ENCODE assay signal across 9 cellular contexts in genomic region chr3:28151608-28152228, GRCh38.
DNase-seq lines count a peak whose midpoint lies in the region; ATAC-seq, FAIRE-seq and TF ChIP-seq lines count a peak whose summit lies in the region.
"Had no signal": no experiment of that assay in that cellular context is flagged by ENCODE, and none has a peak within 500 bp of the region (broad histone marks: within the 10 kb centered on the region; RNA-seq: fewer than 3 reads in every experiment).

No MANE protein-coding gene starts in this region.

- H3K4me3 ChIP-seq in adipocyte (ENCODE audit: low read length) = peak overlapping the region; percentile 67
- H3K4me3 ChIP-seq in vagina = no peak overlapping the region

- TF ChIP-seq CTCF in vagina (IDR thresholded peaks at IDR 0.05) (no peak), omental fat pad (IDR thresholded peaks at IDR 0.05) (no peak)

- no peak for FAIRE-seq in urothelium cell line (lab: Jason Lieb, UNC)

- DNase-seq in stimulated activated CD4-positive, alpha-beta T cell treated with anti-CD3 and anti-CD28 coated beads, Interleukin-4, amount 100 ng/mL, for 24 hours = peak; percentile 5
- no peak for DNase-seq in stimulated activated CD4-positive, alpha-beta T cell treated with anti-CD3 and anti-CD28 coated beads, Interleukin-2, amount 100 ng/mL, for 24 hours
- DNase-seq in adipocyte (ENCODE audit: low read depth) (no peak), vagina (ENCODE audit: extremely low spot score in 2 of 2) (no peak), omental fat pad (ENCODE audit: low spot score) (no peak), urothelium cell line (ENCODE audit: low spot score) (no peak), nucleus accumbens (lab: John Stamatoyannopoulos, UW) (no peak)
- DNase-seq: NCI-H1930 had no signal

- peak overlapping the region; percentile 75 for H3K9ac ChIP-seq in adipocyte (ENCODE audit: low read length)

- H3K36me3 ChIP-seq in adipocyte (ENCODE audit: control insufficient read depth, insufficient read depth, low read length, severe bottlenecking) (no peaks in the 10 kb centered on the region), vagina (no peaks in the 10 kb centered on the region)

- intact Hi-C loops in vagina (cut with DNase I) = no loop called here

- no peak for TF ChIP-seq POLR2A in vagina (IDR thresholded peaks at IDR 0.05)

- H3K27ac ChIP-seq in vagina = peak overlapping the region; percentile 39

- H3K27me3 ChIP-seq in adipocyte (replicated peaks; ENCODE audit: control insufficient read depth, insufficient read depth, low read length) (no peaks in the 10 kb centered on the region), vagina (no peaks in the 10 kb centered on the region)

- peaks cover 8% of the 10 kb centered on the region for H3K9me3 ChIP-seq in adipocyte (ENCODE audit: control insufficient read depth, low read length)
- H3K9me3 ChIP-seq in vagina = peaks cover 4% of the 10 kb centered on the region

- ATAC-seq in HG02981 (IDR thresholded peaks at IDR 0.05; ENCODE audit: unreplicated experiment) (peak; percentile 88), omental fat pad (ENCODE audit: low FRiP score) (no peak)

- H3K4me1 ChIP-seq in adipocyte (ENCODE audit: control insufficient read depth, insufficient read depth, low read length) = peaks cover 21% of the 10 kb centered on the region
- peaks cover 12% of the 10 kb centered on the region for H3K4me1 ChIP-seq in vagina
